In genomic region chr7:23357190-23358093, GRCh38 we compare ENCODE assay signal across 8 cellular contexts. TPM values are rescaled to one million over a fixed set of nuclear protein-coding genes. Genes with fewer than 3 reads are reported as not detected.
DNase-seq lines count a peak whose midpoint lies in the region; ATAC-seq and TF ChIP-seq lines count a peak whose summit lies in the region.

No MANE protein-coding gene starts in this region.

- no peak overlapping the region for H3K27ac ChIP-seq in endodermal cell (ENCODE audit: low read depth, low read length)

- H3K4me1 ChIP-seq in endodermal cell (ENCODE audit: control insufficient read depth, insufficient read depth, low read length) = no peaks in the 10 kb centered on the region
- peaks cover 23% of the 10 kb centered on the region for H3K4me1 ChIP-seq in skeletal muscle satellite cell (ENCODE audit: control insufficient read depth, insufficient read depth, low read length)

- no peak overlapping the region for H3K4me3 ChIP-seq in endodermal cell (ENCODE audit: low read length)
- no peak overlapping the region for H3K4me3 ChIP-seq in skeletal muscle satellite cell (ENCODE audit: low read length)

- H3K4me3 Mint-ChIP-seq in endodermal cell = no peak overlapping the region

- no peaks in the 10 kb centered on the region for H3K9me3 Mint-ChIP-seq in endodermal cell

- H3K27ac Mint-ChIP-seq in endodermal cell = no peak overlapping the region

- no peaks in the 10 kb centered on the region for H3K27me3 ChIP-seq in endodermal cell (ENCODE audit: control insufficient read depth, insufficient read depth, low read length, poor library complexity, severe bottlenecking)
- no peaks in the 10 kb centered on the region for H3K27me3 ChIP-seq in skeletal muscle satellite cell (ENCODE audit: control insufficient read depth, insufficient read depth, low read length)

- H3K9me3 ChIP-seq in endodermal cell (ENCODE audit: control insufficient read depth, low read length) (no peaks in the 10 kb centered on the region), skeletal muscle satellite cell (replicated peaks; ENCODE audit: low read length) (no peaks in the 10 kb centered on the region)

- peaks cover 21% of the 10 kb centered on the region for H3K36me3 Mint-ChIP-seq in endodermal cell (ENCODE audit: low read depth)

- ATAC-seq in GM21367 (IDR thresholded peaks at IDR 0.05; ENCODE audit: unreplicated experiment) (peak; percentile 34), HG02571 (IDR thresholded peaks at IDR 0.05; ENCODE audit: unreplicated experiment) (no peak)

- peak; percentile 70 for TF ChIP-seq CTCF in endodermal cell (conservative IDR thresholded peaks at IDR 0.05)

- H3K36me3 ChIP-seq in endodermal cell (ENCODE audit: control insufficient read depth, insufficient read depth, low read length) (peaks cover 36% of the 10 kb centered on the region), skeletal muscle satellite cell (ENCODE audit: insufficient read depth, low read length) (peaks cover 2% of the 10 kb centered on the region)

- H3K4me2 ChIP-seq in skeletal muscle satellite cell (ENCODE audit: low read length) = peak overlapping the region; percentile 66

- no peaks in the 10 kb centered on the region for H3K4me1 Mint-ChIP-seq in endodermal cell

- H3K9ac ChIP-seq in endodermal cell (ENCODE audit: extremely low read depth, low read length, poor library complexity, severe bottlenecking) (no peak overlapping the region), skeletal muscle satellite cell (ENCODE audit: low read depth, low read length) (no peak overlapping the region)

- no peaks in the 10 kb centered on the region for H3K27me3 Mint-ChIP-seq in endodermal cell (ENCODE audit: insufficient read depth)

- WGBS in endodermal cell (ENCODE audit: insufficient coverage in 1 of 2, insufficient read length in 1 of 2), 2 experiments = 53 to 73% methylated on average over 3 to 4 of the region's 6 CpGs

- peak; percentile 47 for DNase-seq in DMS153 treated with DMSO at 0.1 percent for 48 hours (lab: John Stamatoyannopoulos, UW; ENCODE audit: unreplicated experiment)
- DNase-seq in NCI-H446 treated with DMSO at 0.1 percent for 48 hours (lab: John Stamatoyannopoulos, UW) = peak; percentile 14
- no peak for DNase-seq in endodermal cell
- DNase-seq in inferior parietal cortex (ENCODE audit: extremely low spot score) = no peak
- DNase-seq in activated CD8-positive, alpha-beta memory T cell treated with anti-CD3 and anti-CD28 coated beads, Interleukin-2, amount 50 U/mL, for 48 hours = no peak

RNA-seq across cellular contexts. Expression of gene MALSU1, which starts 58.3 kb away (rescaled TPM):
- total RNA-seq in endodermal cell = 10 to 100 TPM; 73.5 to 87.4 TPM
- polyA plus RNA-seq in endodermal cell (2013, experiment 1 of 2) = 69.1 TPM
- 64.2 TPM for polyA plus RNA-seq in endodermal cell (2013, experiment 2 of 2)
- total RNA-seq in skeletal muscle satellite cell (2012; rRNA removed) = 66.8 and 68.4 TPM in 2 replicates

Comparison
In these comparisons a context has a peak if more than half of its experiments do, and no peak if none do; other contexts are left out.
1. DNase-seq: peak in DMS153 treated with DMSO at 0.1 percent for 48 hours (single experiment) and NCI-H446 treated with DMSO at 0.1 percent for 48 hours (single experiment); none in endodermal cell (single experiment), inferior parietal cortex (single experiment) and activated CD8-positive, alpha-beta memory T cell treated with anti-CD3 and anti-CD28 coated beads, Interleukin-2, amount 50 U/mL, for 48 hours (single experiment).